In genomic region chr1:86788300-86789206, GRCh38 we compare ENCODE assay signal across 11 cellular contexts.
DNase-seq lines count a peak whose midpoint lies in the region; ATAC-seq, FAIRE-seq and TF ChIP-seq lines count a peak whose summit lies in the region.
"Had no signal": no experiment of that assay in that cellular context is flagged by ENCODE, and none has a peak within 500 bp of the region (broad histone marks: within the 10 kb centered on the region; RNA-seq: fewer than 3 reads in every experiment).

No MANE protein-coding gene starts in this region.

- TF ChIP-seq POLR2A in GM12891 (IDR thresholded peaks at IDR 0.05; ENCODE audit: low read depth, low read length), result no peak

- peak overlapping the region in 1 of 2 donors; percentile 21 for H3K4me3 ChIP-seq in ascending aorta
- no peak overlapping the region for H3K4me3 ChIP-seq in endodermal cell (ENCODE audit: low read length)

- H3K9me3 ChIP-seq in ascending aorta, result peaks cover 0 to 12% of the 10 kb centered on the region in 2 donors
- peaks cover 5% of the 10 kb centered on the region for H3K9me3 ChIP-seq in endodermal cell (ENCODE audit: control insufficient read depth, low read length)
- H3K9me3 ChIP-seq: BE2C had no signal

- H3K36me3 Mint-ChIP-seq in endodermal cell (ENCODE audit: low read depth), result no peaks in the 10 kb centered on the region

- no peak overlapping the region for H3K4me3 Mint-ChIP-seq in endodermal cell

- WGBS in endodermal cell (ENCODE audit: insufficient coverage in 1 of 2, insufficient read length in 1 of 2), 2 experiments, result 91 to 98% methylated on average over 5 to 6 of the region's 6 CpGs

- H3K4me1 ChIP-seq in ascending aorta, result peaks cover 0 to 22% of the 10 kb centered on the region in 2 donors
- peaks cover 13% of the 10 kb centered on the region for H3K4me1 ChIP-seq in endodermal cell (ENCODE audit: control insufficient read depth, insufficient read depth, low read length)

- intact Hi-C loops in Right ventricle myocardium inferior (cut with DNase I) (no loop called here), cardiac septum (cut with DNase I) (no loop called here), ascending aorta (cut with DNase I) (loop anchor here (1.0 to 2.0 kb wide), 2 partner anchors 14 to 32 kb away; no protein-coding TSS in a partner anchor)

- H3K27ac ChIP-seq in ascending aorta (peak overlapping the region; percentile 64 to 77), endodermal cell (ENCODE audit: low read depth, low read length) (no peak overlapping the region)

- no peaks in the 10 kb centered on the region for H3K36me3 ChIP-seq in ascending aorta
- H3K36me3 ChIP-seq in endodermal cell (ENCODE audit: control insufficient read depth, insufficient read depth, low read length), result no peaks in the 10 kb centered on the region
- H3K36me3 ChIP-seq: BE2C had no signal

- TF ChIP-seq CTCF in ascending aorta (IDR thresholded peaks at IDR 0.05) (no peak), endodermal cell (conservative IDR thresholded peaks at IDR 0.05) (no peak)

- H3K27ac Mint-ChIP-seq in endodermal cell, result no peak overlapping the region

- H3K4me1 Mint-ChIP-seq in endodermal cell, result peaks cover 13% of the 10 kb centered on the region

- no peaks in the 10 kb centered on the region for H3K27me3 Mint-ChIP-seq in endodermal cell (ENCODE audit: insufficient read depth)

- DNase-seq in Right ventricle myocardium inferior (ENCODE audit: missing footprints) (peak; percentile 78), cardiac septum (ENCODE audit: low spot score) (no peak), ascending aorta (ENCODE audit: low spot score in 2 of 2) (peak; percentile 17 to 89), GM12891 (ENCODE audit: insufficient read length, low spot score) (no peak), endodermal cell (no peak), T-helper 1 cell (no peak)
- DNase-seq: BE2C, RPMI8226 had no signal

- peak; percentile 99 for FAIRE-seq in islet of Langerhans (lab: Jason Lieb, UNC)
- no peak for FAIRE-seq in GM12891 (lab: Jason Lieb, UNC)

- H3K27me3 ChIP-seq in ascending aorta, result no peaks in the 10 kb centered on the region
- H3K27me3 ChIP-seq in endodermal cell (ENCODE audit: control insufficient read depth, insufficient read depth, low read length, poor library complexity, severe bottlenecking), result no peaks in the 10 kb centered on the region
- H3K27me3 ChIP-seq: BE2C had no signal

- peaks cover 4% of the 10 kb centered on the region for H3K9me3 Mint-ChIP-seq in endodermal cell

- peak; percentile 77 for ATAC-seq in Right ventricle myocardium inferior
- no peak for ATAC-seq in HG03457 (IDR thresholded peaks at IDR 0.05; ENCODE audit: unreplicated experiment)
- ATAC-seq: HCT116 had no signal

- no peak overlapping the region for H3K9ac ChIP-seq in endodermal cell (ENCODE audit: extremely low read depth, low read length, poor library complexity, severe bottlenecking)

TF ChIP-seq in GM12891, 5 proteins besides CTCF, POLR2A, EP300 and RAD21:
- TF ChIP-seq TAF1 (IDR thresholded peaks at IDR 0.05; ENCODE audit: low read depth, low read length) (no peak), POU2F2 (IDR thresholded peaks at IDR 0.05; ENCODE audit: low read depth, low read length) (no peak), PAX5 (IDR thresholded peaks at IDR 0.05; ENCODE audit: insufficient read depth, low read length, severe bottlenecking) (no peak)

Comparison
In these comparisons a context has a peak if more than half of its experiments do, and no peak if none do; other contexts are left out.
1. DNase-seq: peak in Right ventricle myocardium inferior (single experiment) and ascending aorta (2 of 2); none in cardiac septum (single experiment), GM12891 (single experiment), endodermal cell (single experiment) and T-helper 1 cell (0 of 5).